19 cellular contexts compared by ENCODE assay signal in the genomic region with DNA sequence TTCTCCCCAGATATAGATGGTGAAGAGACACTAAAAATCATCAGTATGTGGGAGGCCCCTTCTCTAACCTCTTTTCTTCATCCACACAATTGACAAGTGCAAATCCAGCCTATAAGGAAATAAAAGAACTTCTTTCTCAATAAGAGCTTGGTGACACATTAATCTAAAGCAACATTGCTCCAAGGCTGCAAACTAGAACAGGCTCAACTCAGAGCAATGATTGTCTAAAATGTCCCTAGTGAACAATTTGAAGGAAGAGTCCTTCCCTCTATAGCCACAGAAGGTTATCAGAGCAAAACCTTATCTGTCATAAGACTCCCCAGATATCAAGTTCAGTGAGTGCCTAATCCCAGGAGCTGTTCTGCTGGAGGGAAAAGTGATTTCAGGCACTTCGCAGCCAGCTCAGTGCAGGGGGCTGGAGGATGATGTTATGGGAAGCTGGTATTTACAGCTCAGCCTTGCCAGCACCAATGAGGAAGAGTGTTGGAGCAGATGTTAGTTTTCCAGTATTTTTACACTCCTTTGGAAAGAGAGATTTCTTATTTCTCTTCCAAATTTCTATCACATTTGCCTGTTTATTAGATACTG.
DNase-seq lines count a peak whose midpoint lies in the region; ATAC-seq, FAIRE-seq and TF ChIP-seq lines count a peak whose summit lies in the region.
"Had no signal": no experiment of that assay in that cellular context is flagged by ENCODE, and none has a peak within 500 bp of the region (broad histone marks: within the 10 kb centered on the region; RNA-seq: fewer than 3 reads in every experiment).

No MANE protein-coding gene starts in this region.

- no peaks in the 10 kb centered on the region for H4K20me1 ChIP-seq in HepG2 (ENCODE audit: insufficient read depth, low read length)

- H3K4me2 ChIP-seq in HepG2 (ENCODE audit: low read depth, low read length) = no peak overlapping the region

- H3K27me3 ChIP-seq in liver (ENCODE audit: control insufficient read depth in 4 of 4, insufficient read depth in 4 of 4, low read length in 3 of 4) = no peaks in the 10 kb centered on the region
- no peaks in the 10 kb centered on the region for H3K27me3 ChIP-seq in HepG2 (ENCODE audit: control insufficient read depth in 1 of 2, insufficient read depth in 2 of 2, low read length in 2 of 2)
- H3K27me3 ChIP-seq: esophagus muscularis mucosa, MG63 had no signal

- TF ChIP-seq CTCF in liver (IDR thresholded peaks at IDR 0.05; ENCODE audit: low read depth, low read length, missing input control) (no peak), HepG2 (CRISPR knock-in tag; IDR thresholded peaks at IDR 0.05) (no peak), brain (conservative IDR thresholded peaks at IDR 0.05) (no peak)

- H3K27ac Mint-ChIP-seq in brain = peak overlapping the region in 4 of 5 experiments; percentile 31 to 90 (median 41)
- H3K27ac Mint-ChIP-seq: naive B cell had no signal

- H2AFZ ChIP-seq in HepG2 (ENCODE audit: low read length) = no peak overlapping the region

- in situ Hi-C loops in HepG2 (cut with HindIII; ENCODE audit: extremely low pct_ligation_motif_present, low pct_unique_long_range_greater_than_20kb) = no loop called here

- H3K36me3 ChIP-seq in liver (ENCODE audit: control insufficient read depth in 4 of 4, insufficient read depth in 3 of 4, low read depth in 1 of 4, low read length in 3 of 4) (peaks cover 0 to 1% (median 0%) of the 10 kb centered on the region in 4 donors), HepG2 (replicated peaks in 1 of 2; ENCODE audit: control insufficient read depth in 1 of 2, insufficient read depth in 2 of 2, low read length in 2 of 2) (no peaks in the 10 kb centered on the region)
- H3K36me3 ChIP-seq: esophagus muscularis mucosa, MG63, thoracic aorta had no signal

- CTCF ChIA-PET in HepG2 (lab: Yijun Ruan, JAX; ENCODE audit: low intra/inter-chr PET ratio, low total read pairs) = no interaction called here

- H3K4me3 Mint-ChIP-seq in brain = no peak overlapping the region
- H3K4me3 Mint-ChIP-seq: naive B cell had no signal

- DNase-seq in HepG2 (ENCODE audit: low spot score) = no peak
- DNase-seq in left kidney (ENCODE audit: low read depth, low spot score) = peak; percentile 11
- no peak for DNase-seq in iPS-NIHi7 (ENCODE audit: extremely low spot score)
- DNase-seq in 8988T = no peak
- DNase-seq: activated CD4-positive, CD25-positive, alpha-beta regulatory T cell; DND-41; MG63; naive B cell; NCI-H187 treated with DMSO at 0.1 percent for 48 hours; NCI-H524; retina; stimulated activated CD4-positive, alpha-beta T cell treated with anti-CD3 and anti-CD28 coated beads, Interleukin-1b, Interleukin-23, amount 100 ng/mL, for 48 hours had no signal

- POLR2A ChIA-PET in HepG2 (lab: Yijun Ruan, JAX) = no interaction called here

- peaks cover 80% of the 10 kb centered on the region for H3K4me1 Mint-ChIP-seq in brain
- H3K4me1 Mint-ChIP-seq: naive B cell had no signal

- 80% methylated on average over 1 of the region's 1 CpG for WGBS in liver
- WGBS in HepG2 (ENCODE audit: low lambda C conversion rate) = 0% methylated on average over 1 of the region's 1 CpG

- TF ChIP-seq RAD21 in liver (IDR thresholded peaks at IDR 0.05) = no peak
- TF ChIP-seq RAD21 in HepG2 (CRISPR knock-in tag; IDR thresholded peaks at IDR 0.05) = no peak

- no peak for FAIRE-seq in HepG2 (lab: Jason Lieb, UNC)
- FAIRE-seq: colon had no signal

- intact Hi-C loops in HepG2 (cut with micrococcal nuclease; ENCODE audit: unreplicated experiment) = no loop called here

- H3K27me3 Mint-ChIP-seq in brain = no peaks in the 10 kb centered on the region
- H3K27me3 Mint-ChIP-seq: naive B cell had no signal

- TF ChIP-seq EP300 in HepG2 (IDR thresholded peaks at IDR 0.05; ENCODE audit: low read depth in 2 of 2, low read length in 2 of 2) (no peak), HepG2 (CRISPR knock-in tag; IDR thresholded peaks at IDR 0.05; ENCODE audit: borderline replicate concordance) (no peak)

- no peak overlapping the region for H3K4me3 ChIP-seq in liver (ENCODE audit: low read depth in 1 of 3, low read length in 3 of 3)
- H3K4me3 ChIP-seq in HepG2 (replicated peaks in 1 of 3; ENCODE audit: insufficient read depth in 1 of 3, low read depth in 2 of 3, low read length in 3 of 3) = no peak overlapping the region
- H3K4me3 ChIP-seq: esophagus muscularis mucosa, MG63, thoracic aorta had no signal

- no TSS peak for BruUV-seq in HepG2 (replicated peaks; lab: Mats Ljungman, UMichigan)

- H3K9ac ChIP-seq in liver (ENCODE audit: low read depth in 1 of 2, low read length in 2 of 2) (no peak overlapping the region), HepG2 (ENCODE audit: insufficient read depth, low read depth, low read length) (no peak overlapping the region)

- ATAC-seq in HepG2 (no peak), HG02885 (IDR thresholded peaks at IDR 0.05; ENCODE audit: poor library complexity, unreplicated experiment) (no peak), GM19324 (IDR thresholded peaks at IDR 0.05; ENCODE audit: low FRiP score, unreplicated experiment) (no peak)

- TF ChIP-seq POLR2A in HepG2 (IDR thresholded peaks at IDR 0.05; ENCODE audit: insufficient read depth in 1 of 2, low read depth in 2 of 2, low read length in 2 of 2) = no peak

- H3K79me2 ChIP-seq in HepG2 (ENCODE audit: insufficient read depth, low read length) = no peaks in the 10 kb centered on the region

- no peaks in the 10 kb centered on the region for H3K9me3 Mint-ChIP-seq in brain
- H3K9me3 Mint-ChIP-seq: naive B cell had no signal

- H3K27ac ChIP-seq in liver (ENCODE audit: low read depth in 1 of 2, low read length in 2 of 2) (no peak overlapping the region), HepG2 (ENCODE audit: extremely low read length, insufficient read depth, low read length) (no peak overlapping the region)
- H3K27ac ChIP-seq: esophagus muscularis mucosa, thoracic aorta had no signal

- H3K4me1 ChIP-seq in liver (ENCODE audit: control insufficient read depth in 4 of 4, insufficient read depth in 4 of 4, low read length in 3 of 4) (no peaks in the 10 kb centered on the region), HepG2 (ENCODE audit: insufficient read depth, low read length) (no peaks in the 10 kb centered on the region)

- H3K9me3 ChIP-seq in liver (ENCODE audit: control insufficient read depth in 4 of 4, low read length in 3 of 4) = no peaks in the 10 kb centered on the region
- H3K9me3 ChIP-seq in HepG2 (ENCODE audit: low read length) = no peaks in the 10 kb centered on the region
- H3K9me3 ChIP-seq: esophagus muscularis mucosa, MG63, thoracic aorta had no signal

- H3K36me3 Mint-ChIP-seq in brain = no peaks in the 10 kb centered on the region
- H3K36me3 Mint-ChIP-seq: naive B cell had no signal

TF ChIP-seq in liver, 16 proteins besides CTCF, POLR2A, EP300 and RAD21:
- peak; percentile 52 for TF ChIP-seq NR2F2 (IDR thresholded peaks at IDR 0.05)
- no peak for TF ChIP-seq HNF4G (IDR thresholded peaks at IDR 0.05)

TF ChIP-seq in HepG2, 621 proteins besides CTCF, POLR2A, EP300 and RAD21 (continues in another document):
- TF ChIP-seq ZNF670 (CRISPR knock-in tag; IDR thresholded peaks at IDR 0.05; ENCODE audit: borderline replicate concordance) (no peak), KDM6A (CRISPR knock-in tag; IDR thresholded peaks at IDR 0.05; ENCODE audit: low read depth) (no peak), ZNF180 (CRISPR knock-in tag; IDR thresholded peaks at IDR 0.05; ENCODE audit: borderline replicate concordance, low read depth) (no peak), BHLHE40 (IDR thresholded peaks at IDR 0.05; ENCODE audit: low read length) (no peak), EED (CRISPR knock-in tag; IDR thresholded peaks at IDR 0.05) (no peak), HNF4G (IDR thresholded peaks at IDR 0.05; ENCODE audit: borderline replicate concordance, low read depth, low read length) (no peak), HNF4G (CRISPR knock-in tag; IDR thresholded peaks at IDR 0.05; ENCODE audit: borderline replicate concordance, low read depth) (no peak), IRF1 (CRISPR knock-in tag; IDR thresholded peaks at IDR 0.05; ENCODE audit: low read depth) (no peak), NKX3-1 (CRISPR knock-in tag; IDR thresholded peaks at IDR 0.05) (no peak), TARDBP (CRISPR knock-in tag; IDR thresholded peaks at IDR 0.05) (no peak)
